ENCODE assay signal across 24 cellular contexts in genomic region chr11:92149996-92150395, GRCh38.
A peak's percentile ranks its signal among the peaks of the same experiment; 100 is the strongest.
DNase-seq lines count a peak whose midpoint lies in the region; ATAC-seq and TF ChIP-seq lines count a peak whose summit lies in the region.
"Had no signal": no experiment of that assay in that cellular context is flagged by ENCODE, and none has a peak within 500 bp of the region (broad histone marks: within the 10 kb centered on the region; RNA-seq: fewer than 3 reads in every experiment).

No MANE protein-coding gene starts in this region.

- no peak overlapping the region for H3K56ac ChIP-seq in H9 (ENCODE audit: insufficient read length, low read depth, low read length)

- no peak overlapping the region for H2BK15ac ChIP-seq in H9 (ENCODE audit: low read depth, low read length)

- no peak overlapping the region for H3K23ac ChIP-seq in H9 (ENCODE audit: insufficient read length, low read depth, low read length)

- no peak overlapping the region for H3K4me3 ChIP-seq in AG04449 (ENCODE audit: low read depth, low read length)
- no peak overlapping the region for H3K4me3 ChIP-seq in PC-3 (ENCODE audit: low read length)
- H3K4me3 ChIP-seq: BLaER1 treated with 17β-estradiol and CSF1 and Interleukin-3, amounts not matched to agents 10 nM and 100 nM; esophagus muscularis mucosa had no signal

- no peaks in the 10 kb centered on the region for H3K36me3 Mint-ChIP-seq in H9 (ENCODE audit: insufficient read depth in 1 of 3, low read depth in 3 of 3)
- H3K36me3 Mint-ChIP-seq: activated naive CD8-positive, alpha-beta T cell treated with anti-CD3 and anti-CD28 coated beads, Interleukin-2, amount 10 ng/mL, durations not matched to agents 7 days and 5 days; mesothelial cell of epicardium; naive thymus-derived CD4-positive, alpha-beta T cell; stimulated activated effector memory CD8-positive, alpha-beta T cell treated with anti-CD3 and anti-CD28 coated beads, Interleukin-12 subunit alpha, Interleukin-12 subunit beta, amount 100 ng/mL, for 72 hours had no signal

- H3F3A ChIP-seq in PC-3 (ENCODE audit: low read length, unreplicated experiment), result no peaks in the 10 kb centered on the region

- H3K79me2 ChIP-seq in H9 (ENCODE audit: insufficient read depth, low read length) (no peaks in the 10 kb centered on the region), PC-3 (ENCODE audit: low read length) (no peaks in the 10 kb centered on the region)

- H2BK120ac ChIP-seq in H9 (ENCODE audit: low read depth, low read length, poor library complexity, severe bottlenecking), result no peak overlapping the region

- intact Hi-C loops in PC-3 (cut with micrococcal nuclease), result no loop called here

- no peak for ATAC-seq in PC-3
- ATAC-seq: activated CD4-positive, CD25-positive, alpha-beta regulatory T cell treated with anti-CD3 and anti-CD28 coated beads, Interleukin-2, amount 50 U/mL, for 24 hours; activated CD8-positive, alpha-beta T cell treated with anti-CD3 and anti-CD28 coated beads for 36 hours; HepG2; naive thymus-derived CD4-positive, alpha-beta T cell; stimulated activated effector memory CD8-positive, alpha-beta T cell treated with anti-CD3 and anti-CD28 coated beads, Interleukin-12 subunit alpha, Interleukin-12 subunit beta, amount 100 ng/mL, for 72 hours had no signal

- H3K9me2 ChIP-seq in PC-3 (replicated peaks; ENCODE audit: low read length), result no peaks in the 10 kb centered on the region

- no peak overlapping the region for H2BK5ac ChIP-seq in H9 (ENCODE audit: insufficient read length, low read length)

- no peak overlapping the region for H4K5ac ChIP-seq in H9 (ENCODE audit: insufficient read length, low read depth, low read length)

- H2BK20ac ChIP-seq in H9 (ENCODE audit: low read depth, low read length, poor library complexity, severe bottlenecking), result no peak overlapping the region

- H3K27ac Mint-ChIP-seq in H9, result no peak overlapping the region
- H3K27ac Mint-ChIP-seq: activated CD8-positive, alpha-beta T cell treated with anti-CD3 and anti-CD28 coated beads for 36 hours; activated naive CD8-positive, alpha-beta T cell treated with anti-CD3 and anti-CD28 coated beads, Interleukin-2, amount 10 ng/mL, durations not matched to agents 7 days and 5 days; mesothelial cell of epicardium; naive thymus-derived CD4-positive, alpha-beta T cell; stimulated activated effector memory CD8-positive, alpha-beta T cell treated with anti-CD3 and anti-CD28 coated beads, Interleukin-12 subunit alpha, Interleukin-12 subunit beta, amount 100 ng/mL, for 72 hours had no signal

- WGBS in H9 (ENCODE audit: extremely low coverage, insufficient read length, low lambda C conversion rate), result no CpG with 5 or more reads among the region's 2 CpGs

- H3K27ac ChIP-seq in H9 (ENCODE audit: insufficient read length, low read depth, low read length) (no peak overlapping the region), PC-3 (ENCODE audit: low read length) (no peak overlapping the region)
- H3K27ac ChIP-seq: BLaER1 treated with 17β-estradiol and CSF1 and Interleukin-3, amounts not matched to agents 10 nM and 100 nM; esophagus muscularis mucosa had no signal

- no peak overlapping the region for H3T11ph ChIP-seq in H9 (ENCODE audit: low read length)

- POLR2A ChIA-PET in AG04449 (lab: Yijun Ruan, JAX), result no interaction called here
- POLR2A ChIA-PET in PC-3 (lab: Charles Lee; ENCODE audit: unreplicated experiment), result no interaction called here

- H4K8ac ChIP-seq in H9 (replicated peaks; ENCODE audit: insufficient read length, low read depth, low read length), result no peak overlapping the region

- H3K4me1 Mint-ChIP-seq in H9, result peaks cover 14 to 18% of the 10 kb centered on the region in 2 experiments
- H3K4me1 Mint-ChIP-seq: activated naive CD8-positive, alpha-beta T cell treated with anti-CD3 and anti-CD28 coated beads, Interleukin-2, amount 10 ng/mL, durations not matched to agents 7 days and 5 days; naive thymus-derived CD4-positive, alpha-beta T cell; stimulated activated effector memory CD8-positive, alpha-beta T cell treated with anti-CD3 and anti-CD28 coated beads, Interleukin-12 subunit alpha, Interleukin-12 subunit beta, amount 100 ng/mL, for 72 hours had no signal

- H3K79me1 ChIP-seq in H9 (ENCODE audit: insufficient read depth, low read depth, low read length, poor library complexity, severe bottlenecking), result no peaks in the 10 kb centered on the region

- H3K4me2 ChIP-seq in H9 (ENCODE audit: insufficient read depth, insufficient read length, low read length) (no peak overlapping the region), PC-3 (ENCODE audit: low read length) (no peak overlapping the region)
- H3K4me2 ChIP-seq: BLaER1 treated with 17β-estradiol and CSF1 and Interleukin-3, amounts not matched to agents 10 nM and 100 nM had no signal

- peaks cover 5% of the 10 kb centered on the region; the same call in 1 of the 2 replicates for H3K4me1 ChIP-seq in H9 (ENCODE audit: insufficient read depth, low read length)
- H3K4me1 ChIP-seq in PC-3 (ENCODE audit: insufficient read depth, low read length), result no peaks in the 10 kb centered on the region
- H3K4me1 ChIP-seq: BLaER1 treated with 17β-estradiol and CSF1 and Interleukin-3, amounts not matched to agents 10 nM and 100 nM; Caco-2; esophagus muscularis mucosa had no signal

- no peaks in the 10 kb centered on the region for H3K36me3 ChIP-seq in PC-3 (ENCODE audit: low read depth, low read length)
- H3K36me3 ChIP-seq: BLaER1 treated with 17β-estradiol and CSF1 and Interleukin-3, amounts not matched to agents 10 nM and 100 nM; esophagus muscularis mucosa had no signal

- no peaks in the 10 kb centered on the region for H3K9me3 Mint-ChIP-seq in H9
- H3K9me3 Mint-ChIP-seq: activated naive CD8-positive, alpha-beta T cell treated with anti-CD3 and anti-CD28 coated beads, Interleukin-2, amount 10 ng/mL, durations not matched to agents 7 days and 5 days had no signal

- H4K20me1 ChIP-seq in H9 (ENCODE audit: control insufficient read depth, insufficient read depth, insufficient read length) (no peaks in the 10 kb centered on the region), PC-3 (ENCODE audit: low read length) (no peaks in the 10 kb centered on the region)
- H4K20me1 ChIP-seq: BLaER1 treated with 17β-estradiol and CSF1 and Interleukin-3, amounts not matched to agents 10 nM and 100 nM had no signal

- no peak overlapping the region for H4K91ac ChIP-seq in H9 (ENCODE audit: insufficient read length, low read depth, low read length)

- no peak overlapping the region for H3K4ac ChIP-seq in H9 (ENCODE audit: low read depth, low read length)

- H2BK12ac ChIP-seq in H9 (ENCODE audit: insufficient read length, low read depth, low read length), result no peak overlapping the region

- H3K9me3 ChIP-seq in H9 (ENCODE audit: control insufficient read depth, low read depth, low read length) (no peaks in the 10 kb centered on the region), PC-3 (ENCODE audit: low read length) (no peaks in the 10 kb centered on the region)
- H3K9me3 ChIP-seq: BLaER1 treated with 17β-estradiol and CSF1 and Interleukin-3, amounts not matched to agents 10 nM and 100 nM; Caco-2; esophagus muscularis mucosa had no signal

- H2AFZ ChIP-seq in H9 (ENCODE audit: low read length) (no peak overlapping the region), PC-3 (ENCODE audit: low read length) (no peak overlapping the region)

- DNase-seq in AG04449 (ENCODE audit: low read depth, low spot score) (no peak), H9 (no peak), PC-3 (peak; percentile 19), fibroblast of peridontal ligament (ENCODE audit: extremely low read depth) (peak; percentile 3), globus pallidus (ENCODE audit: low spot score) (no peak), HK-2 (ENCODE audit: unreplicated experiment) (no peak), dedifferentiated amniotic fluid mesenchymal stem cell (ENCODE audit: extremely low spot score) (no peak), SIG-M5 (lab: John Stamatoyannopoulos, UW) (no peak)
- DNase-seq: activated CD8-positive, alpha-beta T cell treated with anti-CD3 and anti-CD28 coated beads for 36 hours; activated naive CD8-positive, alpha-beta T cell treated with anti-CD3 and anti-CD28 coated beads, Interleukin-2, amount 10 ng/mL, durations not matched to agents 7 days and 5 days; Caco-2; effector memory CD4-positive, alpha-beta T cell; H7; kidney glomerular epithelial cell; naive thymus-derived CD4-positive, alpha-beta T cell; NCI-H2029 treated with DMSO at 0.1 percent for 48 hours; NCI-H2227 treated with DMSO at 0.1 percent for 48 hours; Right ventricle myocardium superior had no signal

- H3K27me3 Mint-ChIP-seq in H9 (ENCODE audit: low read depth), result no peaks in the 10 kb centered on the region
- H3K27me3 Mint-ChIP-seq: activated CD8-positive, alpha-beta T cell treated with anti-CD3 and anti-CD28 coated beads for 36 hours; activated naive CD8-positive, alpha-beta T cell treated with anti-CD3 and anti-CD28 coated beads, Interleukin-2, amount 10 ng/mL, durations not matched to agents 7 days and 5 days; naive thymus-derived CD4-positive, alpha-beta T cell had no signal

- no peaks in the 10 kb centered on the region for H3K23me2 ChIP-seq in H9 (ENCODE audit: insufficient read length, low read depth, low read length, poor library complexity, severe bottlenecking)

- H3K27me3 ChIP-seq in H9 (ENCODE audit: insufficient read depth, low read length), result no peaks in the 10 kb centered on the region
- no peaks in the 10 kb centered on the region; the same call in 1 of the 2 replicates for H3K27me3 ChIP-seq in PC-3 (ENCODE audit: low read length)
- H3K27me3 ChIP-seq: BLaER1 treated with 17β-estradiol and CSF1 and Interleukin-3, amounts not matched to agents 10 nM and 100 nM; esophagus muscularis mucosa had no signal

- BruUV-seq in PC-3 (replicated peaks; lab: Mats Ljungman, UMichigan), result no TSS peak

- H3K9ac ChIP-seq in H9 (ENCODE audit: extremely low read depth, insufficient read length, low read length), result no peak overlapping the region
- no peak overlapping the region for H3K9ac ChIP-seq in PC-3 (ENCODE audit: low read length)
- H3K9ac ChIP-seq: BLaER1 treated with 17β-estradiol and CSF1 and Interleukin-3, amounts not matched to agents 10 nM and 100 nM had no signal

- H3K4me3 Mint-ChIP-seq in H9, result no peak overlapping the region
- H3K4me3 Mint-ChIP-seq: activated CD8-positive, alpha-beta T cell treated with anti-CD3 and anti-CD28 coated beads for 36 hours; activated naive CD8-positive, alpha-beta T cell treated with anti-CD3 and anti-CD28 coated beads, Interleukin-2, amount 10 ng/mL, durations not matched to agents 7 days and 5 days; mesothelial cell of epicardium; naive thymus-derived CD4-positive, alpha-beta T cell; stimulated activated effector memory CD8-positive, alpha-beta T cell treated with anti-CD3 and anti-CD28 coated beads, Interleukin-12 subunit alpha, Interleukin-12 subunit beta, amount 100 ng/mL, for 72 hours had no signal

- peak; percentile 3 for TF ChIP-seq CTCF in AG04449 (IDR thresholded peaks at IDR 0.05; ENCODE audit: insufficient read depth, low read length, missing control alignments)
- TF ChIP-seq CTCF in H9 (conservative IDR thresholded peaks at IDR 0.05), result peak; percentile 21; the same call in 1 of the 3 replicates
- 0 out of 2 replicates have a peak, but pooled peaks have one; percentile 22 for TF ChIP-seq CTCF in PC-3 (conservative IDR thresholded peaks at IDR 0.05; ENCODE audit: low read depth, low read length)

- H3K18ac ChIP-seq in H9 (ENCODE audit: insufficient read length, low read depth, low read length), result no peak overlapping the region

- CTCF ChIA-PET in AG04449 (lab: Yijun Ruan, JAX), result no interaction called here
- CTCF ChIA-PET in PC-3 (lab: Charles Lee), result no interaction called here

- no peak overlapping the region for H2AK5ac ChIP-seq in H9 (ENCODE audit: insufficient read length, low read length)

- H3K14ac ChIP-seq in H9 (ENCODE audit: insufficient read depth, low read length), result no peak overlapping the region

Comparison
In these comparisons a context has a peak if more than half of its experiments do, and no peak if none do; other contexts are left out.
1. DNase-seq: peak in PC-3 (single experiment) and fibroblast of peridontal ligament (single experiment); none in AG04449 (single experiment), H9 (single experiment), globus pallidus (single experiment), HK-2 (single experiment), dedifferentiated amniotic fluid mesenchymal stem cell (single experiment) and SIG-M5 (single experiment).
2. Peak in every context shown above with its lines, with median percentiles within 50 percentile points of each other: CTCF ChIP-seq.